Comparison of ENCODE assay signal across 8 cellular contexts in the genomic region with DNA sequence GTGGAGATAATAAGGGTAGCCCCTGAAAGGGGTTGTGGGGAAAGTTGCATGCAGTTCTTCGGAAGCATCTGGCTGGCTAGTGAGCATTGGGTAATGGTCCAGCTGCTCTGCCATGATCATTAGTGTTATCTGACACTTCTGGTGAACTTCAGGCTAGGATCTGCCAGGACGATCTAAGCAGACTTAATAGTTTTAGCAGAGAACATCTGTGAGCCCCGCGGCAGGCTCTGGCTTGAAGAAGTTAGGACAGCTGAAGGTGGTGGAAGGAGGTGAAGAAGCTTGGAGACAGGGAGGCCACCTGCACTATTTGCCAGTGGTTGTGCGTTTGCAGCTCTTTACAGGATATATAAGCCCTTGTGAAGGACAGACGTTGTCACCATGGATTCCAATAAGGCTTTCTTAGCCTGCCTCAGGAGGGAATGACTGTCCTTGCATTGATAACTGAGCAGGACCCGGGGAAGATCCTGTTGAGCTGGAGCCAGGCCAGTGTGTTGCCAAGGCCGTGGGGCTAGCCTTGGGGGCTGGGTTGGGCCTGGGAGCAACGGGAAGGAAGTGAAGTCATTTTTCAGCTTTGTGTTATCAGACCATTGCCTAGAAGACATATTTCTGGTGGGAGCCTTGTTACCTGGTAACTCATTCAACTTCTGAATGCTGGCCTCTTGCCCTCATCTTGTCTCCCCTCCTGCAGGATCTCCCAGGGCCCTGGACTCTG.
DNase-seq lines count a peak whose midpoint lies in the region; ATAC-seq and TF ChIP-seq lines count a peak whose summit lies in the region.
"Had no signal": no experiment of that assay in that cellular context is flagged by ENCODE, and none has a peak within 500 bp of the region (broad histone marks: within the 10 kb centered on the region; RNA-seq: fewer than 3 reads in every experiment).

No MANE protein-coding gene starts in this region.

- H4K20me1 ChIP-seq in osteoblast (ENCODE audit: insufficient read depth, low read length), result peaks cover 24% of the 10 kb centered on the region

- no peaks in the 10 kb centered on the region for H3K27me3 ChIP-seq in osteoblast (ENCODE audit: insufficient read depth, low read length)

- no peak overlapping the region for H2AFZ ChIP-seq in osteoblast (ENCODE audit: low read length)

- no peak for TF ChIP-seq CTCF in foreskin fibroblast (IDR thresholded peaks at IDR 0.05; ENCODE audit: low read depth, low read length)
- no peak for TF ChIP-seq CTCF in osteoblast (IDR thresholded peaks at IDR 0.05; ENCODE audit: extremely low read depth, low read depth, low read length)

- H3K4me2 ChIP-seq in osteoblast (ENCODE audit: insufficient read depth, low read length), result no peak overlapping the region

- no peak overlapping the region for H3K27ac ChIP-seq in osteoblast (ENCODE audit: low read depth, low read length)

- no peak overlapping the region for H3K4me3 ChIP-seq in foreskin fibroblast (ENCODE audit: low read depth in 1 of 2, low read length in 2 of 2)
- no peak overlapping the region for H3K4me3 ChIP-seq in osteoblast (ENCODE audit: insufficient read depth, low read length)

- ATAC-seq in HG03565 (IDR thresholded peaks at IDR 0.05; ENCODE audit: unreplicated experiment) (no peak), GM21367 (IDR thresholded peaks at IDR 0.05; ENCODE audit: unreplicated experiment) (no peak)

- no peaks in the 10 kb centered on the region for H3K9me3 ChIP-seq in osteoblast (ENCODE audit: low read depth, low read length)

- H3K36me3 ChIP-seq in osteoblast (ENCODE audit: insufficient read depth, low read length), result no peaks in the 10 kb centered on the region

- DNase-seq in ELR (ENCODE audit: low read depth), result peak; percentile 26
- DNase-seq in SK-N-DZ (ENCODE audit: low spot score), result peak; percentile 93
- peak; percentile 32 to 60 for DNase-seq in foreskin fibroblast
- DNase-seq in osteoblast (ENCODE audit: insufficient read length, low spot score, missing footprints), result peak; percentile 46
- DNase-seq in SHP77 (lab: John Stamatoyannopoulos, UW), result no peak
- DNase-seq: stimulated activated naive CD4-positive, alpha-beta T cell had no signal

- no peaks in the 10 kb centered on the region for H3K4me1 ChIP-seq in osteoblast (ENCODE audit: insufficient read depth, low read length)

- H3K79me2 ChIP-seq in osteoblast (ENCODE audit: insufficient read depth, low read length), result peaks cover 59% of the 10 kb centered on the region

Comparison
In these comparisons a context has a peak if more than half of its experiments do, and no peak if none do; other contexts are left out.
1. DNase-seq: peak in ELR (single experiment), SK-N-DZ (single experiment), foreskin fibroblast (2 of 2) and osteoblast (single experiment); none in SHP77 (0 of 2).